9 cellular contexts compared by ENCODE assay signal in the genomic region with DNA sequence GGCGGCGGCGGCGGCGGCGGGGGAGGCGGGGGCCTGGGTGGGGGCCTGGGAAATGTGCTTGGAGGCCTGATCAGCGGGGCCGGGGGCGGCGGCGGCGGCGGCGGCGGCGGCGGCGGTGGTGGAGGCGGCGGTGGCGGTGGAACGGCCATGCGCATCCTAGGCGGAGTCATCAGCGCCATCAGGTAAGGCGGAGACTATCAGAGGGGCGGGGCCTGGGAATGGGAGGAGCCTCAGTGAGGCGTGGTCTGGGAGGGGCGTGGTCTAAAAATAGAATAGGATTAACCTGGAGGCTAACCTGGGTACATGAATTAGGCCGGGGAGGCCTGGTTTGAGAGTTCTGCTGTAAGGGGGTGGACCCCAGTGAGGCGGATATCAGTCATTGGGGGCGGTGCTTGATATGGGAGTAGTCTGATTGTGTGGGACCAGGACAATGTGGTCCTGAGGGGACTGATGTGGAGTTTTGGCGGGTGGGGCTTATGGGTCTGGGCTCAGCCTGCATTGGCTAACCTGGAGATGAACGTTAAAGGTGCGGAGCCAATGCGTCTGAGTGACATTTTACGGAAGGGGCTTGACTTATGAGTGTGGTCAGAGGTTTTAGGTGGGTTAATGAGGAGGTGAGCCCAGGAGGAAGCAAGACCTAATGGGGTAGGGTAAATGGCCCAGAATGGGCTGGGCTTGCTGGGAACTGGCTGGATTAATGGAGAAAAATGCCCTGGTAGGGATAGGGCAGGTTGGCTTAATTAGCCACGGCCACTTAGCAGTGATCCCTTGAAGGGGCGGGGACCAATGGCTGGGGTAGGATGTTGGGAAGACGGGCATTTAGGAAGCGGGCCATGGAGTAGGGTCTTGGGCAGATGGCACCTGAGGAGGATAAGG. TPM values are rescaled to one million over a fixed set of nuclear protein-coding genes. Genes with fewer than 3 reads are reported as not detected.
DNase-seq lines count a peak whose midpoint lies in the region; ATAC-seq, FAIRE-seq and TF ChIP-seq lines count a peak whose summit lies in the region.
"Had no signal": no experiment of that assay in that cellular context is flagged by ENCODE, and none has a peak within 500 bp of the region (broad histone marks: within the 10 kb centered on the region; RNA-seq: fewer than 3 reads in every experiment).

No MANE protein-coding gene starts in this region.

- peak; percentile 56 for FAIRE-seq in HepG2 (lab: Jason Lieb, UNC)
- FAIRE-seq: A204.1 had no signal

- peaks cover 16% of the 10 kb centered on the region for H3K79me2 ChIP-seq in HepG2 (ENCODE audit: insufficient read depth, low read length)

- peaks cover 18% of the 10 kb centered on the region for H3K4me1 ChIP-seq in HepG2 (ENCODE audit: insufficient read depth, low read length)

- H3K9ac ChIP-seq in HepG2 (ENCODE audit: insufficient read depth, low read depth, low read length), result peak overlapping the region; percentile 99; the same call in 1 of the 2 replicates

- DNase-seq in NCI-H2081 (lab: John Stamatoyannopoulos, UW) (peak; percentile 72 to 81), NCI-H2081 treated with DMSO at 0.1 percent for 48 hours (lab: John Stamatoyannopoulos, UW) (no peak), NCI-H69 (lab: John Stamatoyannopoulos, UW) (peak; percentile 88), HepG2 (ENCODE audit: low spot score) (peak; percentile 73)
- peak; percentile 86 to 93 for DNase-seq in activated CD4-positive, alpha-beta T cell treated with anti-CD3 and anti-CD28 coated beads, Interleukin-2, amount 50 U/mL, for 24 hours (ENCODE audit: low read depth in 1 of 2, low spot score in 1 of 2)
- peak; percentile 92 for DNase-seq in stimulated activated CD4-positive, alpha-beta T cell treated with anti-CD3 and anti-CD28 coated beads, Interleukin-2, amount 100 ng/mL, for 24 hours

- no peaks in the 10 kb centered on the region for H3K9me3 Mint-ChIP-seq in dendritic cell treated with granulocyte-macrophage colony-stimulating factor and Interleukin-4, amounts not matched to agents 40 ng/mL and 50 ng/mL, for 4 days

- H3K4me3 Mint-ChIP-seq in dendritic cell treated with granulocyte-macrophage colony-stimulating factor and Interleukin-4, amounts not matched to agents 40 ng/mL and 50 ng/mL, for 4 days, result peak overlapping the region; percentile 98

- no peaks in the 10 kb centered on the region; a peak in 1 of 5 replicates for H3K27me3 ChIP-seq in HepG2 (ENCODE audit: control insufficient read depth in 1 of 2, insufficient read depth in 2 of 2, low read length in 2 of 2)

- H2AFZ ChIP-seq in HepG2 (ENCODE audit: low read length), result no peak overlapping the region

- no peak for TF ChIP-seq CTCF in HepG2 (CRISPR knock-in tag; IDR thresholded peaks at IDR 0.05)

- no peak for TF ChIP-seq RAD21 in HepG2 (CRISPR knock-in tag; IDR thresholded peaks at IDR 0.05)

- CTCF ChIA-PET in HepG2 (lab: Yijun Ruan, JAX; ENCODE audit: low intra/inter-chr PET ratio, low total read pairs), result no interaction called here

- H3K27ac ChIP-seq in HepG2 (ENCODE audit: extremely low read length, insufficient read depth, low read length), result no peak overlapping the region

- peak overlapping the region; percentile 94 for H3K27ac Mint-ChIP-seq in dendritic cell treated with granulocyte-macrophage colony-stimulating factor and Interleukin-4, amounts not matched to agents 40 ng/mL and 50 ng/mL, for 4 days

- TF ChIP-seq EP300 in HepG2 (IDR thresholded peaks at IDR 0.05; ENCODE audit: low read depth in 2 of 2, low read length in 2 of 2) (no peak), HepG2 (CRISPR knock-in tag; IDR thresholded peaks at IDR 0.05; ENCODE audit: borderline replicate concordance) (no peak)

- peaks cover 64% of the 10 kb centered on the region for H3K36me3 Mint-ChIP-seq in dendritic cell treated with granulocyte-macrophage colony-stimulating factor and Interleukin-4, amounts not matched to agents 40 ng/mL and 50 ng/mL, for 4 days (ENCODE audit: low read depth)

- intact Hi-C loops in dendritic cell treated with granulocyte-macrophage colony-stimulating factor and Interleukin-4, amounts not matched to agents 40 ng/mL and 50 ng/mL, for 4 days (cut with micrococcal nuclease), result loop anchor here (10.0 kb wide), 1 partner anchor 74 kb away; a partner anchor contains a TSS
- intact Hi-C loops in HepG2 (cut with micrococcal nuclease; ENCODE audit: unreplicated experiment), result loop anchor here (2.0 kb wide), 1 partner anchor 14 kb away; no protein-coding TSS in a partner anchor

- POLR2A ChIA-PET in HepG2 (lab: Yijun Ruan, JAX), result interaction anchor here (2.0 kb wide), 3 partner anchors 13 to 26 kb away, joined by 11 to 51 read pairs (median 14); a partner anchor contains a TSS

- peaks cover 36% of the 10 kb centered on the region for H3K4me1 Mint-ChIP-seq in dendritic cell treated with granulocyte-macrophage colony-stimulating factor and Interleukin-4, amounts not matched to agents 40 ng/mL and 50 ng/mL, for 4 days (ENCODE audit: low read depth)

- H3K36me3 ChIP-seq in HepG2 (replicated peaks in 1 of 2; ENCODE audit: control insufficient read depth in 1 of 2, insufficient read depth in 2 of 2, low read length in 2 of 2), result peaks cover 16 to 27% of the 10 kb centered on the region in 2 experiments

- no peaks in the 10 kb centered on the region for H3K9me3 ChIP-seq in HepG2 (ENCODE audit: low read length)

- peak overlapping the region; percentile 69 for H3K4me2 ChIP-seq in HepG2 (ENCODE audit: low read depth, low read length)

- ATAC-seq in HG03520 (IDR thresholded peaks at IDR 0.05; ENCODE audit: unreplicated experiment) (peak; percentile 35), HepG2 (peak; percentile 54)

- H3K4me3 ChIP-seq in HepG2 (replicated peaks in 1 of 3; ENCODE audit: insufficient read depth in 1 of 3, low read depth in 2 of 3, low read length in 3 of 3), result peak overlapping the region; percentile 79 to 100 (median 98); a peak in 5 of 6 replicates

- H3K27me3 Mint-ChIP-seq in dendritic cell treated with granulocyte-macrophage colony-stimulating factor and Interleukin-4, amounts not matched to agents 40 ng/mL and 50 ng/mL, for 4 days, result no peaks in the 10 kb centered on the region

- peaks cover 8% of the 10 kb centered on the region for H4K20me1 ChIP-seq in HepG2 (ENCODE audit: insufficient read depth, low read length)

- BruUV-seq in HepG2 (replicated peaks; lab: Mats Ljungman, UMichigan), result no TSS peak

- 42% methylated on average over 24 of the region's 42 CpGs for WGBS in HepG2 (ENCODE audit: low lambda C conversion rate)

- TF ChIP-seq POLR2A in HepG2 (IDR thresholded peaks at IDR 0.05; ENCODE audit: insufficient read depth in 1 of 2, low read depth in 2 of 2, low read length in 2 of 2), result peak in 1 of 2 experiments; percentile 25; a peak in 1 of 4 replicates

- in situ Hi-C loops in HepG2 (cut with HindIII; ENCODE audit: extremely low pct_ligation_motif_present, low pct_unique_long_range_greater_than_20kb), result no loop called here

RNA-seq across cellular contexts. Expression of a gene that starts 1.4 kb away (rescaled TPM):
- 280 and 322 TPM in 2 replicates for total RNA-seq in HepG2 (2016; rRNA removed; fragmentation: Illumina TruSeq; extraction: Trizol)
- total RNA-seq in HepG2 (2016; cell fraction: cytosol; rRNA removed; fragmentation: Illumina TruSeq; extraction: Trizol; ENCODE audit: low read depth), result 123 and 145 TPM in 2 replicates
- total RNA-seq in HepG2 (2016; cell fraction: insoluble cytoplasmic fraction; rRNA removed; fragmentation: Illumina TruSeq; extraction: Trizol), result 261 and 342 TPM in 2 replicates
- 152 and 172 TPM in 2 replicates for total RNA-seq in HepG2 (2016; cell fraction: membrane; rRNA removed; fragmentation: Illumina TruSeq; extraction: Trizol)
- total RNA-seq in HepG2 (2016; cell fraction: nucleus; rRNA removed; fragmentation: Illumina TruSeq; extraction: Trizol), result 96.9 and 104 TPM in 2 replicates
- polyA plus RNA-seq in HepG2 (2011; rRNA removed), result 526 and 533 TPM in 2 replicates
- 204 and 262 TPM in 2 replicates for polyA plus RNA-seq in HepG2 (2011; cell fraction: cytosol; rRNA removed)
- 119 and 132 TPM in 2 replicates for polyA plus RNA-seq in HepG2 (2011; cell fraction: nucleus; rRNA removed)
- polyA plus RNA-seq in HepG2 (2012), result 299 and 302 TPM in 2 replicates
- polyA plus RNA-seq in HepG2 (2016; cell fraction: cytosol; fragmentation: Illumina TruSeq; extraction: Trizol; ENCODE audit: low read depth), result 206 and 217 TPM in 2 replicates
- polyA plus RNA-seq in HepG2 (2016; cell fraction: insoluble cytoplasmic fraction; fragmentation: Illumina TruSeq; extraction: Trizol; ENCODE audit: low read depth), result 455 and 533 TPM in 2 replicates
- polyA plus RNA-seq in HepG2 (2016; cell fraction: membrane; fragmentation: Illumina TruSeq; extraction: Trizol; ENCODE audit: low read depth), result 241 and 270 TPM in 2 replicates
- 326 and 330 TPM in 2 replicates for polyA plus RNA-seq in HepG2 (2016; cell fraction: nucleus; fragmentation: Illumina TruSeq; extraction: Trizol; ENCODE audit: insufficient read depth, low read depth)
- 458 and 714 TPM in 2 replicates for polyA minus RNA-seq in HepG2 (2011; rRNA and poly(A)+ RNA removed; ENCODE audit: low replicate concordance)
- polyA minus RNA-seq in HepG2 (2011; cell fraction: cytosol; rRNA and poly(A)+ RNA removed), result 195 and 198 TPM in 2 replicates
- 43.9 and 66.4 TPM in 2 replicates for polyA minus RNA-seq in HepG2 (2011; cell fraction: nucleus; rRNA and poly(A)+ RNA removed)

RNA-seq across cellular contexts. Expression of a gene that starts 11.0 kb away (rescaled TPM):
- not detected in 2 replicates for total RNA-seq in HepG2 (2016; rRNA removed; fragmentation: Illumina TruSeq; extraction: Trizol)
- total RNA-seq in HepG2 (2016; cell fraction: cytosol; rRNA removed; fragmentation: Illumina TruSeq; extraction: Trizol; ENCODE audit: low read depth), result not detected in 2 replicates
- not detected in 2 replicates for total RNA-seq in HepG2 (2016; cell fraction: insoluble cytoplasmic fraction; rRNA removed; fragmentation: Illumina TruSeq; extraction: Trizol)
- total RNA-seq in HepG2 (2016; cell fraction: membrane; rRNA removed; fragmentation: Illumina TruSeq; extraction: Trizol), result not detected in 2 replicates
- not detected in 2 replicates for total RNA-seq in HepG2 (2016; cell fraction: nucleus; rRNA removed; fragmentation: Illumina TruSeq; extraction: Trizol)
- polyA plus RNA-seq in HepG2 (2011; rRNA removed), result not detected in 2 replicates
- not detected in 2 replicates for polyA plus RNA-seq in HepG2 (2011; cell fraction: cytosol; rRNA removed)
- not detected in 2 replicates for polyA plus RNA-seq in HepG2 (2011; cell fraction: nucleus; rRNA removed)
- not detected in 2 replicates for polyA plus RNA-seq in HepG2 (2012)
- not detected in 2 replicates for polyA plus RNA-seq in HepG2 (2016; cell fraction: cytosol; fragmentation: Illumina TruSeq; extraction: Trizol; ENCODE audit: low read depth)
- not detected in 2 replicates for polyA plus RNA-seq in HepG2 (2016; cell fraction: insoluble cytoplasmic fraction; fragmentation: Illumina TruSeq; extraction: Trizol; ENCODE audit: low read depth)
- not detected in 2 replicates for polyA plus RNA-seq in HepG2 (2016; cell fraction: membrane; fragmentation: Illumina TruSeq; extraction: Trizol; ENCODE audit: low read depth)
- polyA plus RNA-seq in HepG2 (2016; cell fraction: nucleus; fragmentation: Illumina TruSeq; extraction: Trizol; ENCODE audit: insufficient read depth, low read depth), result not detected in 2 replicates
- not detected in 2 replicates for polyA minus RNA-seq in HepG2 (2011; rRNA and poly(A)+ RNA removed; ENCODE audit: low replicate concordance)
- not detected in 2 replicates for polyA minus RNA-seq in HepG2 (2011; cell fraction: cytosol; rRNA and poly(A)+ RNA removed)
- polyA minus RNA-seq in HepG2 (2011; cell fraction: nucleus; rRNA and poly(A)+ RNA removed), result not detected in 2 replicates

RNA-seq across cellular contexts. Expression of a gene that starts 26.0 kb away (rescaled TPM):
- 271 and 302 TPM in 2 replicates for total RNA-seq in HepG2 (2016; rRNA removed; fragmentation: Illumina TruSeq; extraction: Trizol)
- total RNA-seq in HepG2 (2016; cell fraction: cytosol; rRNA removed; fragmentation: Illumina TruSeq; extraction: Trizol; ENCODE audit: low read depth), result 111 and 137 TPM in 2 replicates
- total RNA-seq in HepG2 (2016; cell fraction: insoluble cytoplasmic fraction; rRNA removed; fragmentation: Illumina TruSeq; extraction: Trizol), result 287 and 330 TPM in 2 replicates
- 147 and 172 TPM in 2 replicates for total RNA-seq in HepG2 (2016; cell fraction: membrane; rRNA removed; fragmentation: Illumina TruSeq; extraction: Trizol)
- total RNA-seq in HepG2 (2016; cell fraction: nucleus; rRNA removed; fragmentation: Illumina TruSeq; extraction: Trizol), result 88.1 and 109 TPM in 2 replicates
- 245 and 276 TPM in 2 replicates for polyA plus RNA-seq in HepG2 (2011; rRNA removed)
- polyA plus RNA-seq in HepG2 (2011; cell fraction: cytosol; rRNA removed), result 268 and 334 TPM in 2 replicates
- polyA plus RNA-seq in HepG2 (2011; cell fraction: nucleus; rRNA removed), result 216 and 224 TPM in 2 replicates
- 194 and 206 TPM in 2 replicates for polyA plus RNA-seq in HepG2 (2012)
- 122 and 132 TPM in 2 replicates for polyA plus RNA-seq in HepG2 (2016; cell fraction: cytosol; fragmentation: Illumina TruSeq; extraction: Trizol; ENCODE audit: low read depth)
- polyA plus RNA-seq in HepG2 (2016; cell fraction: insoluble cytoplasmic fraction; fragmentation: Illumina TruSeq; extraction: Trizol; ENCODE audit: low read depth), result 315 and 344 TPM in 2 replicates
- 131 and 152 TPM in 2 replicates for polyA plus RNA-seq in HepG2 (2016; cell fraction: membrane; fragmentation: Illumina TruSeq; extraction: Trizol; ENCODE audit: low read depth)
- polyA plus RNA-seq in HepG2 (2016; cell fraction: nucleus; fragmentation: Illumina TruSeq; extraction: Trizol; ENCODE audit: insufficient read depth, low read depth), result 199 and 208 TPM in 2 replicates
- polyA minus RNA-seq in HepG2 (2011; rRNA and poly(A)+ RNA removed; ENCODE audit: low replicate concordance), result 123 and 179 TPM in 2 replicates
- 73.9 and 84.3 TPM in 2 replicates for polyA minus RNA-seq in HepG2 (2011; cell fraction: cytosol; rRNA and poly(A)+ RNA removed)
- 23.3 and 34.8 TPM in 2 replicates for polyA minus RNA-seq in HepG2 (2011; cell fraction: nucleus; rRNA and poly(A)+ RNA removed)

RNA-seq across cellular contexts. Expression of a gene that starts 26.6 kb away (rescaled TPM):
- 101 and 104 TPM in 2 replicates for total RNA-seq in HepG2 (2016; rRNA removed; fragmentation: Illumina TruSeq; extraction: Trizol)
- 200 and 257 TPM in 2 replicates for total RNA-seq in HepG2 (2016; cell fraction: cytosol; rRNA removed; fragmentation: Illumina TruSeq; extraction: Trizol; ENCODE audit: low read depth)
- 89.2 and 111 TPM in 2 replicates for total RNA-seq in HepG2 (2016; cell fraction: insoluble cytoplasmic fraction; rRNA removed; fragmentation: Illumina TruSeq; extraction: Trizol)
- total RNA-seq in HepG2 (2016; cell fraction: membrane; rRNA removed; fragmentation: Illumina TruSeq; extraction: Trizol), result 150 and 193 TPM in 2 replicates
- total RNA-seq in HepG2 (2016; cell fraction: nucleus; rRNA removed; fragmentation: Illumina TruSeq; extraction: Trizol), result 28.9 and 41.0 TPM in 2 replicates
- 40.5 and 41.1 TPM in 2 replicates for polyA plus RNA-seq in HepG2 (2011; rRNA removed)
- 43.3 and 68.7 TPM in 2 replicates for polyA plus RNA-seq in HepG2 (2011; cell fraction: cytosol; rRNA removed)
- polyA plus RNA-seq in HepG2 (2011; cell fraction: nucleus; rRNA removed), result 35.8 and 39.5 TPM in 2 replicates
- 54.5 and 79.4 TPM in 2 replicates for polyA plus RNA-seq in HepG2 (2012)
- polyA plus RNA-seq in HepG2 (2016; cell fraction: cytosol; fragmentation: Illumina TruSeq; extraction: Trizol; ENCODE audit: low read depth), result 272 and 302 TPM in 2 replicates
- polyA plus RNA-seq in HepG2 (2016; cell fraction: insoluble cytoplasmic fraction; fragmentation: Illumina TruSeq; extraction: Trizol; ENCODE audit: low read depth), result 78.5 and 105 TPM in 2 replicates
- 180 and 196 TPM in 2 replicates for polyA plus RNA-seq in HepG2 (2016; cell fraction: membrane; fragmentation: Illumina TruSeq; extraction: Trizol; ENCODE audit: low read depth)
- polyA plus RNA-seq in HepG2 (2016; cell fraction: nucleus; fragmentation: Illumina TruSeq; extraction: Trizol; ENCODE audit: insufficient read depth, low read depth), result 49.3 and 68.2 TPM in 2 replicates
- 92.6 and 139 TPM in 2 replicates for polyA minus RNA-seq in HepG2 (2011; rRNA and poly(A)+ RNA removed; ENCODE audit: low replicate concordance)
- polyA minus RNA-seq in HepG2 (2011; cell fraction: cytosol; rRNA and poly(A)+ RNA removed), result 36.7 and 69.3 TPM in 2 replicates
- polyA minus RNA-seq in HepG2 (2011; cell fraction: nucleus; rRNA and poly(A)+ RNA removed), result 18.0 and 26.0 TPM in 2 replicates

RNA-seq across cellular contexts. Expression of a gene that starts 30.3 kb away (rescaled TPM):
- total RNA-seq in HepG2 (2016; rRNA removed; fragmentation: Illumina TruSeq; extraction: Trizol), result not detected in 2 replicates
- total RNA-seq in HepG2 (2016; cell fraction: cytosol; rRNA removed; fragmentation: Illumina TruSeq; extraction: Trizol; ENCODE audit: low read depth), result not detected in 2 replicates
- not detected in 2 replicates for total RNA-seq in HepG2 (2016; cell fraction: insoluble cytoplasmic fraction; rRNA removed; fragmentation: Illumina TruSeq; extraction: Trizol)
- total RNA-seq in HepG2 (2016; cell fraction: membrane; rRNA removed; fragmentation: Illumina TruSeq; extraction: Trizol), result not detected in 2 replicates
- total RNA-seq in HepG2 (2016; cell fraction: nucleus; rRNA removed; fragmentation: Illumina TruSeq; extraction: Trizol), result not detected in 2 replicates
- not detected in 2 replicates for polyA plus RNA-seq in HepG2 (2011; rRNA removed)
- polyA plus RNA-seq in HepG2 (2011; cell fraction: cytosol; rRNA removed), result 0.09 TPM in 1 of 2 replicates, not detected in the other
- not detected in 2 replicates for polyA plus RNA-seq in HepG2 (2011; cell fraction: nucleus; rRNA removed)
- polyA plus RNA-seq in HepG2 (2012), result not detected in 2 replicates
- not detected in 2 replicates for polyA plus RNA-seq in HepG2 (2016; cell fraction: cytosol; fragmentation: Illumina TruSeq; extraction: Trizol; ENCODE audit: low read depth)
- polyA plus RNA-seq in HepG2 (2016; cell fraction: insoluble cytoplasmic fraction; fragmentation: Illumina TruSeq; extraction: Trizol; ENCODE audit: low read depth), result not detected in 2 replicates
- not detected in 2 replicates for polyA plus RNA-seq in HepG2 (2016; cell fraction: membrane; fragmentation: Illumina TruSeq; extraction: Trizol; ENCODE audit: low read depth)
- polyA plus RNA-seq in HepG2 (2016; cell fraction: nucleus; fragmentation: Illumina TruSeq; extraction: Trizol; ENCODE audit: insufficient read depth, low read depth), result not detected in 2 replicates
- not detected in 2 replicates for polyA minus RNA-seq in HepG2 (2011; rRNA and poly(A)+ RNA removed; ENCODE audit: low replicate concordance)
- polyA minus RNA-seq in HepG2 (2011; cell fraction: cytosol; rRNA and poly(A)+ RNA removed), result not detected in 2 replicates
- polyA minus RNA-seq in HepG2 (2011; cell fraction: nucleus; rRNA and poly(A)+ RNA removed), result not detected in 2 replicates
